8 cellular contexts compared by ENCODE assay signal in the genomic region with DNA sequence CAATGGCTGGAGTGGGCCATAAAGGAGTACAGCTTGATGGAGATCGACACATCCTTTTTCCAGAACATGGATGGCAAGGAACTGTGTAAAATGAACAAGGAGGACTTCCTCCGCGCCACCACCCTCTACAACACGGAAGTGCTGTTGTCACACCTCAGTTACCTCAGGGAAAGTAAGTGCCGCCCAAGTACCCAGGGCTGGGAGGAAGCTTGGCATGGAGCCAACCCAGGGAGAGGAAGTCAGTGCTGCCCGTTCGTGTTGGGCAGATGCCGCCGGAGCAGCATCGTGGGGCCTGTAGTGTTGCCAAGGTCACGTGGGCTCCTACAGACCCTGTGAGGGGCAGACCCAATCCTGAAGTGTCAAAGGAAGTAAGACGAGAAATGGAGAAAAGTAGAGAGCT.
DNase-seq lines count a peak whose midpoint lies in the region; ATAC-seq and TF ChIP-seq lines count a peak whose summit lies in the region.

No MANE protein-coding gene starts in this region.

- H2AFZ ChIP-seq in SU-DHL-6 (ENCODE audit: low read depth, low read length, severe bottlenecking) (no peak overlapping the region), PC-3 (ENCODE audit: low read length) (no peak overlapping the region)

- no TSS peak for BruUV-seq in PC-3 (replicated peaks; lab: Mats Ljungman, UMichigan)

- H3K27ac ChIP-seq in SU-DHL-6 (ENCODE audit: low read depth, low read length) (0 out of 2 replicates have a peak overlapping the region, but pooled peaks have one; percentile 26), PC-3 (ENCODE audit: low read length) (no peak overlapping the region)

- no peaks in the 10 kb centered on the region for H3K9me3 ChIP-seq in SU-DHL-6 (ENCODE audit: insufficient read depth, low read length)
- no peaks in the 10 kb centered on the region for H3K9me3 ChIP-seq in PC-3 (ENCODE audit: low read length)

- H3K27me3 Mint-ChIP-seq in activated naive CD8-positive, alpha-beta T cell treated with anti-CD3 and anti-CD28 coated beads, Interleukin-2, amount 50 U/mL, for 24 hours: no peaks in the 10 kb centered on the region

- no peaks in the 10 kb centered on the region for H3K9me3 Mint-ChIP-seq in activated naive CD8-positive, alpha-beta T cell treated with anti-CD3 and anti-CD28 coated beads, Interleukin-2, amount 50 U/mL, for 24 hours

- CTCF ChIA-PET in PC-3 (lab: Charles Lee): no interaction called here

- H3K27me3 ChIP-seq in SU-DHL-6 (ENCODE audit: low read length) (no peaks in the 10 kb centered on the region), PC-3 (ENCODE audit: low read length) (no peaks in the 10 kb centered on the region)

- no peaks in the 10 kb centered on the region for H3K4me1 ChIP-seq in PC-3 (ENCODE audit: insufficient read depth, low read length)

- peak overlapping the region; percentile 67 for H3K27ac Mint-ChIP-seq in activated naive CD8-positive, alpha-beta T cell treated with anti-CD3 and anti-CD28 coated beads, Interleukin-2, amount 50 U/mL, for 24 hours

- intact Hi-C loops in PC-3 (cut with micrococcal nuclease): no loop called here

- H3K4me2 ChIP-seq in SU-DHL-6 (ENCODE audit: low read depth, low read length, poor library complexity, severe bottlenecking) (no peak overlapping the region), PC-3 (ENCODE audit: low read length) (no peak overlapping the region)

- no peaks in the 10 kb centered on the region for H4K20me1 ChIP-seq in SU-DHL-6 (ENCODE audit: low read depth, low read length)
- H4K20me1 ChIP-seq in PC-3 (ENCODE audit: low read length): no peaks in the 10 kb centered on the region

- no peak for ATAC-seq in activated naive CD8-positive, alpha-beta T cell treated with anti-CD3 and anti-CD28 coated beads, Interleukin-2, amount 50 U/mL, for 24 hours
- ATAC-seq in GM21529 (IDR thresholded peaks at IDR 0.05; ENCODE audit: unreplicated experiment) (no peak), GM21786 (IDR thresholded peaks at IDR 0.05; ENCODE audit: unreplicated experiment) (no peak), PC-3 (no peak)

- peaks cover 6% of the 10 kb centered on the region; the same call in 1 of the 2 replicates for H3F3A ChIP-seq in SU-DHL-6 (ENCODE audit: insufficient read depth)
- H3F3A ChIP-seq in PC-3 (ENCODE audit: low read length, unreplicated experiment): no peaks in the 10 kb centered on the region

- DNase-seq in COR-L47 (lab: John Stamatoyannopoulos, UW): peak; percentile 66
- DNase-seq in activated naive CD8-positive, alpha-beta T cell treated with anti-CD3 and anti-CD28 coated beads, Interleukin-2, amount 50 U/mL, for 24 hours: peak; percentile 56
- DNase-seq in renal cortical epithelial cell (ENCODE audit: low read depth): peak; percentile 31
- no peak for DNase-seq in hepatic stellate cell (ENCODE audit: low spot score)
- DNase-seq in PC-3: no peak

- no peak overlapping the region for H3K4me3 ChIP-seq in SU-DHL-6 (ENCODE audit: insufficient read depth, low read length, poor library complexity, severe bottlenecking)
- no peak overlapping the region for H3K4me3 ChIP-seq in PC-3 (ENCODE audit: low read length)

- TF ChIP-seq CTCF in SU-DHL-6 (IDR thresholded peaks at IDR 0.05; ENCODE audit: insufficient read depth, low read length, poor library complexity, severe bottlenecking): no peak
- TF ChIP-seq CTCF in PC-3 (conservative IDR thresholded peaks at IDR 0.05; ENCODE audit: low read depth, low read length): no peak

- H3K9ac ChIP-seq in SU-DHL-6 (ENCODE audit: low read length): no peak overlapping the region
- no peak overlapping the region for H3K9ac ChIP-seq in PC-3 (ENCODE audit: low read length)

- peaks cover 5% of the 10 kb centered on the region; the same call in 1 of the 2 replicates for H3K36me3 ChIP-seq in SU-DHL-6 (ENCODE audit: low read length)
- H3K36me3 ChIP-seq in PC-3 (ENCODE audit: low read depth, low read length): no peaks in the 10 kb centered on the region

- H3K4me1 Mint-ChIP-seq in activated naive CD8-positive, alpha-beta T cell treated with anti-CD3 and anti-CD28 coated beads, Interleukin-2, amount 50 U/mL, for 24 hours: peaks cover 31% of the 10 kb centered on the region

- H3K36me3 Mint-ChIP-seq in activated naive CD8-positive, alpha-beta T cell treated with anti-CD3 and anti-CD28 coated beads, Interleukin-2, amount 50 U/mL, for 24 hours (ENCODE audit: low read depth): peaks cover 28% of the 10 kb centered on the region

- POLR2A ChIA-PET in PC-3 (lab: Charles Lee; ENCODE audit: unreplicated experiment): no interaction called here

- H3K4me3 Mint-ChIP-seq in activated naive CD8-positive, alpha-beta T cell treated with anti-CD3 and anti-CD28 coated beads, Interleukin-2, amount 50 U/mL, for 24 hours: peak overlapping the region; percentile 32

- no peaks in the 10 kb centered on the region for H3K79me2 ChIP-seq in SU-DHL-6 (ENCODE audit: insufficient read depth, low read length)
- no peaks in the 10 kb centered on the region for H3K79me2 ChIP-seq in PC-3 (ENCODE audit: low read length)

- H3K9me2 ChIP-seq in SU-DHL-6 (replicated peaks; ENCODE audit: insufficient read depth, low read length) (no peaks in the 10 kb centered on the region), PC-3 (replicated peaks; ENCODE audit: low read length) (no peaks in the 10 kb centered on the region)

Comparison
In these comparisons a context has a peak if more than half of its experiments do, and no peak if none do; other contexts are left out.
1. DNase-seq: peak in COR-L47 (single experiment), activated naive CD8-positive, alpha-beta T cell treated with anti-CD3 and anti-CD28 coated beads, Interleukin-2, amount 50 U/mL, for 24 hours (single experiment) and renal cortical epithelial cell (single experiment); none in hepatic stellate cell (single experiment) and PC-3 (single experiment).